In the genomic region with DNA sequence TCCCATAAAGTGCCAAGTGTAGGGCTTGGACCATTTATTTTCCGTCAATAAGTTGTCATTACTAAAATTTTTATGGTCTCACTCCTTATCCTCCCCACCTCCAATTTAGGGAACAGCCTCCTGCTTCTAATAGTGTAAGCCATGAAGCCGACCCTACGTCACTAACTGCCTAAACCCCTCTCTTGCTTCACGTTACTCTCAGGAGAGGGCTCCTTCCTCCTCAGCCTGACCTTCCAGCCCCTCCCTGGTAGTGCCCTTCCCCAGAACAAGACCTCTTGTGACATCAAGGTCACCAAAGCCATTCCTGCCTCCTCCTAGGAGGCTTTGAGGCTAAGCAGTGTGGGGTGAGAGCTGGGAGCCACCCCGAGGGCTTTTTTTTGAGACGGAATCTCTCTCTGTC, we compare ENCODE assay signal across 11 cellular contexts. TPM values are rescaled to one million over a fixed set of nuclear protein-coding genes. Genes with fewer than 3 reads are reported as not detected.
A peak's percentile ranks its signal among the peaks of the same experiment; 100 is the strongest.
DNase-seq lines count a peak whose midpoint lies in the region; ATAC-seq and TF ChIP-seq lines count a peak whose summit lies in the region.
"Had no signal": no experiment of that assay in that cellular context is flagged by ENCODE, and none has a peak within 500 bp of the region (broad histone marks: within the 10 kb centered on the region; RNA-seq: fewer than 3 reads in every experiment).

No MANE protein-coding gene starts in this region.

- TF ChIP-seq POLR2A in spleen (IDR thresholded peaks at IDR 0.05) = no peak

- ATAC-seq in effector memory CD8-positive, alpha-beta T cell (replicated peaks) = no peak
- ATAC-seq in HG03354 (IDR thresholded peaks at IDR 0.05; ENCODE audit: poor library complexity, severe bottlenecking, unreplicated experiment) = no peak

- no peaks in the 10 kb centered on the region for H3K9me3 Mint-ChIP-seq in effector memory CD8-positive, alpha-beta T cell
- no peaks in the 10 kb centered on the region for H3K9me3 Mint-ChIP-seq in Caco-2 (ENCODE audit: unreplicated experiment)
- H3K9me3 Mint-ChIP-seq in Calu3 (ENCODE audit: low read depth, unreplicated experiment) = no peaks in the 10 kb centered on the region

- H3K4me3 ChIP-seq in spleen (peak overlapping the region in 2 of 8 donors; percentile 2 to 100), Caco-2 (ENCODE audit: low read depth, low read length) (no peak overlapping the region)
- H3K4me3 ChIP-seq: testis had no signal

- POLR2A ChIA-PET in RWPE1 (lab: Yijun Ruan, JAX; ENCODE audit: low non-redundant PET) = interaction anchor here (0.6 to 0.8 kb wide), 2 partner anchors 46 to 49 kb away, joined by 3 to 8 read pairs; partner anchors contain the start of gene TOR2A
- POLR2A ChIA-PET in Caco-2 (lab: Charles Lee) = interaction anchor here (0.8 kb wide), 1 partner anchor 13 kb away, joined by 8 read pairs; no protein-coding TSS in a partner anchor

- H3K4me1 ChIP-seq in spleen = peaks cover 56 to 89% (median 83%) of the 10 kb centered on the region in 6 donors
- no peaks in the 10 kb centered on the region for H3K4me1 ChIP-seq in Caco-2

- H3K27ac ChIP-seq in RWPE1 = peak overlapping the region; percentile 93
- peak overlapping the region; percentile 92 to 99 (median 96) for H3K27ac ChIP-seq in spleen
- H3K27ac ChIP-seq: 22Rv1 had no signal

- 18 to 41% (median 33%) methylated on average over 6 of the region's 6 CpGs for WGBS in spleen, 5 donors

- H3K36me3 ChIP-seq in spleen = peaks cover 0 to 20% (median 17%) of the 10 kb centered on the region in 6 donors
- peaks cover 3% of the 10 kb centered on the region; the same call in 1 of the 2 replicates for H3K36me3 ChIP-seq in Caco-2 (ENCODE audit: control insufficient read depth, insufficient read depth, low read length)

- peak; percentile 87 for DNase-seq in SIG-M5 treated with dmso at 0.1 percent for 504 hours (lab: John Stamatoyannopoulos, UW; ENCODE audit: unreplicated experiment)
- no peak for DNase-seq in SIG-M5 (lab: John Stamatoyannopoulos, UW)
- DNase-seq in RWPE1 (ENCODE audit: low spot score) = no peak
- no peak for DNase-seq in effector memory CD8-positive, alpha-beta T cell
- no peak for DNase-seq in spleen
- no peak for DNase-seq in Caco-2
- DNase-seq in Calu3 = no peak
- DNase-seq: MM.1S, testis had no signal

- H3K4me1 Mint-ChIP-seq in effector memory CD8-positive, alpha-beta T cell (ENCODE audit: low read depth in 2 of 2) = peaks cover 58 to 60% of the 10 kb centered on the region in 2 donors
- H3K4me1 Mint-ChIP-seq in Caco-2 (ENCODE audit: low read depth, unreplicated experiment) = no peaks in the 10 kb centered on the region
- no peaks in the 10 kb centered on the region for H3K4me1 Mint-ChIP-seq in Calu3 (ENCODE audit: low read depth, unreplicated experiment)

- intact Hi-C loops in spleen (cut with DNase I; ENCODE audit: low total_unique reads) (loop anchor here (5.0 kb wide), 1 partner anchor 46 kb away; the partner anchor contains the start of gene TOR2A), Caco-2 (cut with micrococcal nuclease; ENCODE audit: unreplicated experiment) (loop anchor here (10.0 kb wide), 1 partner anchor 279 kb away; no protein-coding TSS in a partner anchor), Calu3 (cut with micrococcal nuclease; ENCODE audit: unreplicated experiment) (no loop called here)

- no peaks in the 10 kb centered on the region for H3K27me3 ChIP-seq in spleen (replicated peaks in 1 of 7)
- no peaks in the 10 kb centered on the region for H3K27me3 ChIP-seq in Caco-2 (replicated peaks; ENCODE audit: control insufficient read depth, insufficient read depth, low read length)
- H3K27me3 ChIP-seq: testis had no signal

- H3K36me3 Mint-ChIP-seq in effector memory CD8-positive, alpha-beta T cell (ENCODE audit: insufficient read depth) = peaks cover 50% of the 10 kb centered on the region
- H3K36me3 Mint-ChIP-seq in Caco-2 (ENCODE audit: insufficient read depth, unreplicated experiment) = peaks cover 30% of the 10 kb centered on the region
- H3K36me3 Mint-ChIP-seq in Calu3 (ENCODE audit: insufficient read depth, unreplicated experiment) = peaks cover 39% of the 10 kb centered on the region

- BruUV-seq in Caco-2 (replicated peaks; lab: Mats Ljungman, UMichigan) = no TSS peak
- no TSS peak for BruUV-seq in Calu3 (replicated peaks; lab: Mats Ljungman, UMichigan)

- CTCF ChIA-PET in RWPE1 (lab: Yijun Ruan, JAX) (interaction anchor here (1.1 to 2.5 kb wide), 3 partner anchors 49 to 261 kb away, joined by 4 to 18 read pairs (median 13); partner anchors contain the start of gene TOR2A), Caco-2 (lab: Charles Lee) (no interaction called here), Calu3 (lab: Charles Lee) (interaction anchor here (1.1 to 1.2 kb wide), 2 partner anchors 12 to 44 kb away, joined by 3 to 4 read pairs; no protein-coding TSS in a partner anchor)

- H3K4me3 Mint-ChIP-seq in effector memory CD8-positive, alpha-beta T cell = peak overlapping the region; percentile 75 to 80
- H3K4me3 Mint-ChIP-seq in Caco-2 (ENCODE audit: unreplicated experiment) = no peak overlapping the region
- no peak overlapping the region for H3K4me3 Mint-ChIP-seq in Calu3 (ENCODE audit: low read depth, unreplicated experiment)

- H3K9me3 ChIP-seq in spleen (no peaks in the 10 kb centered on the region), Caco-2 (no peaks in the 10 kb centered on the region)
- H3K9me3 ChIP-seq: testis had no signal

- H3K27ac Mint-ChIP-seq in effector memory CD8-positive, alpha-beta T cell = peak overlapping the region; percentile 95 to 98
- no peak overlapping the region for H3K27ac Mint-ChIP-seq in Caco-2 (ENCODE audit: unreplicated experiment)
- H3K27ac Mint-ChIP-seq in Calu3 (ENCODE audit: unreplicated experiment) = no peak overlapping the region

- TF ChIP-seq CTCF in RWPE1 (conservative IDR thresholded peaks at IDR 0.05; ENCODE audit: low read depth) = no peak
- TF ChIP-seq CTCF in spleen (IDR thresholded peaks at IDR 0.05 in 8 of 11, conservative IDR thresholded peaks at IDR 0.05 in 3 of 11) = no peak
- TF ChIP-seq CTCF in Caco-2 (IDR thresholded peaks at IDR 0.05; ENCODE audit: insufficient read depth in 1 of 2, low read depth in 1 of 2, low read length in 1 of 2, severe bottlenecking in 1 of 2, unreplicated experiment in 1 of 2) = no peak
- no peak for TF ChIP-seq CTCF in Calu3 (IDR thresholded peaks at IDR 0.05; ENCODE audit: unreplicated experiment)

- H3K27me3 Mint-ChIP-seq in effector memory CD8-positive, alpha-beta T cell = no peaks in the 10 kb centered on the region
- H3K27me3 Mint-ChIP-seq in Caco-2 (ENCODE audit: insufficient read depth, unreplicated experiment) = no peaks in the 10 kb centered on the region
- no peaks in the 10 kb centered on the region for H3K27me3 Mint-ChIP-seq in Calu3 (ENCODE audit: unreplicated experiment)

RNA-seq across cellular contexts. Expression of gene CDK9, which starts 2.2 kb away (rescaled TPM):
- total RNA-seq in spleen = 100 to 1,000 TPM in 4 of 7 donors, 10 to 100 TPM in 3; 68.3 to 149 (median 103) TPM
- 10 to 100 TPM; 49.2 to 87.6 (median 87.1) TPM for polyA plus RNA-seq in spleen
- total RNA-seq in Caco-2 (2022) = 47.9 and 48.2 TPM in 2 replicates
- 41.8 and 51.3 TPM in 2 replicates for total RNA-seq in Calu3 (2022)

RNA-seq across cellular contexts. Expression of gene SH2D3C, which starts 5.2 kb away (rescaled TPM):
- 10 to 100 TPM; 44.7 to 85.4 (median 61.2) TPM for total RNA-seq in spleen
- 10 to 100 TPM; 27.0 to 51.1 (median 34.3) TPM for polyA plus RNA-seq in spleen
- 0.34 TPM in 1 of 2 replicates, not detected in the other for total RNA-seq in Caco-2 (2022)
- total RNA-seq in Calu3 (2022) = not detected in 2 replicates

RNA-seq across cellular contexts. Expression of gene FPGS, which starts 19.0 kb away (rescaled TPM):
- total RNA-seq in spleen = 10 to 100 TPM; 33.3 to 94.6 (median 72.3) TPM
- 10 to 100 TPM; 39.5 to 73.7 (median 60.5) TPM for polyA plus RNA-seq in spleen
- 54.4 and 57.3 TPM in 2 replicates for total RNA-seq in Caco-2 (2022)
- total RNA-seq in Calu3 (2022) = 75.2 and 79.9 TPM in 2 replicates

RNA-seq across cellular contexts. Expression of gene TOR2A, which starts 48.5 kb away (rescaled TPM):
- total RNA-seq in spleen = 10 to 100 TPM; 16.8 to 36.5 (median 24.5) TPM
- polyA plus RNA-seq in spleen = 10 to 100 TPM; 17.9 to 29.1 (median 18.4) TPM
- 12.9 and 14.2 TPM in 2 replicates for total RNA-seq in Caco-2 (2022)
- 7.0 and 7.6 TPM in 2 replicates for total RNA-seq in Calu3 (2022)

Comparison
In these comparisons a context has a peak if more than half of its experiments do, and no peak if none do; other contexts are left out.
1. H3K27ac Mint-ChIP-seq: peak in effector memory CD8-positive, alpha-beta T cell (2 of 2); none in Caco-2 (single experiment) and Calu3 (single experiment).
2. H3K4me3 Mint-ChIP-seq: peak in effector memory CD8-positive, alpha-beta T cell (2 of 2); none in Caco-2 (single experiment) and Calu3 (single experiment).
3. RNA of gene SH2D3C, which starts 5.2 kb away (total RNA-seq): 44.7 to 85.4 TPM in spleen; 0.34 TPM in Caco-2 and not detected in Calu3; every median in the first group is over 10 times any median in the second.